Comparison of ENCODE assay signal across 17 cellular contexts in genomic region chr2:220134756-220135534, GRCh38.
DNase-seq lines count a peak whose midpoint lies in the region; ATAC-seq and TF ChIP-seq lines count a peak whose summit lies in the region.
"Had no signal": no experiment of that assay in that cellular context is flagged by ENCODE, and none has a peak within 500 bp of the region (broad histone marks: within the 10 kb centered on the region; RNA-seq: fewer than 3 reads in every experiment).

No MANE protein-coding gene starts in this region.

- in situ Hi-C loops in mammary epithelial cell (cut with MboI; ENCODE audit: low sequenced_read_pairs in 2 of 2) = no loop called here

- intact Hi-C loops in mammary epithelial cell (cut with micrococcal nuclease) = no loop called here

- H3K27ac Mint-ChIP-seq in activated naive CD8-positive, alpha-beta T cell treated with anti-CD3 and anti-CD28 coated beads, Interleukin-2, amount 50 U/mL, for 24 hours = no peak overlapping the region
- H3K27ac Mint-ChIP-seq: CD8-positive, alpha-beta T cell; H9 had no signal

- DNase-seq in ELR (ENCODE audit: low read depth) (peak; percentile 20), NCI-H226 (peak; percentile 67), mammary epithelial cell (peak; percentile 21), iris pigment epithelial cell (ENCODE audit: low read depth) (peak; percentile 65), KG1 (lab: John Stamatoyannopoulos, UW) (no peak)
- DNase-seq in activated naive CD8-positive, alpha-beta T cell treated with anti-CD3 and anti-CD28 coated beads, Interleukin-2, amount 50 U/mL, for 24 hours = no peak
- DNase-seq in activated effector memory CD4-positive, alpha-beta T cell treated with anti-CD3 and anti-CD28 coated beads, Interleukin-2, amount 50 U/mL, for 16 hours = no peak
- DNase-seq: CD8-positive, alpha-beta T cell; DMS79; H9; NCI-H1105 treated with DMSO at 0.1 percent for 48 hours; NCI-H187; NCI-H2107; NCI-H524; PC-9 had no signal

- no peaks in the 10 kb centered on the region for H3K4me1 Mint-ChIP-seq in activated naive CD8-positive, alpha-beta T cell treated with anti-CD3 and anti-CD28 coated beads, Interleukin-2, amount 50 U/mL, for 24 hours
- H3K4me1 Mint-ChIP-seq: H9 had no signal

- H3K79me2 ChIP-seq in mammary epithelial cell (ENCODE audit: insufficient read depth, low read length) = no peaks in the 10 kb centered on the region

- H3K9me3 Mint-ChIP-seq in activated naive CD8-positive, alpha-beta T cell treated with anti-CD3 and anti-CD28 coated beads, Interleukin-2, amount 50 U/mL, for 24 hours = peaks cover 8% of the 10 kb centered on the region

- H3K4me3 Mint-ChIP-seq in activated naive CD8-positive, alpha-beta T cell treated with anti-CD3 and anti-CD28 coated beads, Interleukin-2, amount 50 U/mL, for 24 hours = no peak overlapping the region
- H3K4me3 Mint-ChIP-seq: CD8-positive, alpha-beta T cell; H9 had no signal

- H3K36me3 Mint-ChIP-seq in activated naive CD8-positive, alpha-beta T cell treated with anti-CD3 and anti-CD28 coated beads, Interleukin-2, amount 50 U/mL, for 24 hours (ENCODE audit: low read depth) = no peaks in the 10 kb centered on the region
- H3K36me3 Mint-ChIP-seq: CD8-positive, alpha-beta T cell had no signal

- H4K20me1 ChIP-seq in mammary epithelial cell (ENCODE audit: insufficient read depth, low read length) = no peaks in the 10 kb centered on the region
- H4K20me1 ChIP-seq: BLaER1 treated with 17β-estradiol and CSF1 and Interleukin-3, amounts not matched to agents 10 nM and 100 nM had no signal

- H3K9ac ChIP-seq in mammary epithelial cell (ENCODE audit: insufficient read depth, low read length) = no peak overlapping the region
- H3K9ac ChIP-seq: BLaER1 treated with 17β-estradiol and CSF1 and Interleukin-3, amounts not matched to agents 10 nM and 100 nM had no signal

- peaks cover 5% of the 10 kb centered on the region for H3K4me1 ChIP-seq in mammary epithelial cell (ENCODE audit: insufficient read depth, low read length)
- H3K4me1 ChIP-seq: BLaER1 treated with 17β-estradiol and CSF1 and Interleukin-3, amounts not matched to agents 10 nM and 100 nM had no signal

- H3K27me3 ChIP-seq in mammary epithelial cell (ENCODE audit: insufficient read depth, low read length) = no peaks in the 10 kb centered on the region
- H3K27me3 ChIP-seq: BLaER1 treated with 17β-estradiol and CSF1 and Interleukin-3, amounts not matched to agents 10 nM and 100 nM had no signal

- H3K9me3 ChIP-seq in mammary epithelial cell (replicated peaks; ENCODE audit: insufficient read depth, low read length) = peaks cover 17% of the 10 kb centered on the region

- H3K27me3 Mint-ChIP-seq in activated naive CD8-positive, alpha-beta T cell treated with anti-CD3 and anti-CD28 coated beads, Interleukin-2, amount 50 U/mL, for 24 hours = no peaks in the 10 kb centered on the region

- TF ChIP-seq CTCF in mammary epithelial cell (conservative IDR thresholded peaks at IDR 0.05 in 1 of 2, IDR thresholded peaks at IDR 0.05 in 1 of 2; ENCODE audit: extremely low read depth in 1 of 2, insufficient read depth in 1 of 2, low read depth in 1 of 2, low read length in 2 of 2) = no peak

- 28% methylated on average over 6 of the region's 6 CpGs for WGBS in mammary epithelial cell (ENCODE audit: low coverage, missing lambda C conversion rate)

- CTCF ChIA-PET in mammary epithelial cell (lab: Charles Lee; ENCODE audit: low non-redundant PET) = no interaction called here

- dilution Hi-C loops in mammary epithelial cell (cut with HindIII; ENCODE audit: low sequenced_read_pairs) = no loop called here

- no TSS peak for BruUV-seq in mammary epithelial cell (replicated peaks; lab: Mats Ljungman, UMichigan)

- H2AFZ ChIP-seq in mammary epithelial cell (ENCODE audit: low read depth, low read length) = no peak overlapping the region
- H2AFZ ChIP-seq: PC-9 had no signal

- no peak for ATAC-seq in activated naive CD8-positive, alpha-beta T cell treated with anti-CD3 and anti-CD28 coated beads, Interleukin-2, amount 50 U/mL, for 24 hours
- ATAC-seq in GM21526 (IDR thresholded peaks at IDR 0.05; ENCODE audit: low FRiP score, unreplicated experiment) = no peak
- ATAC-seq: CD8-positive, alpha-beta T cell had no signal

- no peak overlapping the region for H3K27ac ChIP-seq in mammary epithelial cell (ENCODE audit: insufficient read depth, low read depth, low read length)
- H3K27ac ChIP-seq: BLaER1 treated with 17β-estradiol and CSF1 and Interleukin-3, amounts not matched to agents 10 nM and 100 nM; PC-9 had no signal

- H3K36me3 ChIP-seq in mammary epithelial cell (ENCODE audit: insufficient read depth, low read length) = no peaks in the 10 kb centered on the region
- H3K36me3 ChIP-seq: BLaER1 treated with 17β-estradiol and CSF1 and Interleukin-3, amounts not matched to agents 10 nM and 100 nM had no signal

- no peak overlapping the region for H3K4me3 ChIP-seq in mammary epithelial cell (replicated peaks in 1 of 3; ENCODE audit: insufficient read depth in 1 of 3, low read depth in 2 of 3, low read length in 3 of 3)
- H3K4me3 ChIP-seq: BLaER1 treated with 17β-estradiol and CSF1 and Interleukin-3, amounts not matched to agents 10 nM and 100 nM; PC-9 had no signal

- H3K4me2 ChIP-seq in mammary epithelial cell (ENCODE audit: insufficient read depth, low read depth, low read length) = no peak overlapping the region
- H3K4me2 ChIP-seq: BLaER1 treated with 17β-estradiol and CSF1 and Interleukin-3, amounts not matched to agents 10 nM and 100 nM; PC-9 had no signal

Comparison
In these comparisons a context has a peak if more than half of its experiments do, and no peak if none do; other contexts are left out.
1. DNase-seq: peak in ELR (single experiment), NCI-H226 (single experiment), mammary epithelial cell (single experiment) and iris pigment epithelial cell (single experiment); none in KG1 (single experiment), activated naive CD8-positive, alpha-beta T cell treated with anti-CD3 and anti-CD28 coated beads, Interleukin-2, amount 50 U/mL, for 24 hours (single experiment) and activated effector memory CD4-positive, alpha-beta T cell treated with anti-CD3 and anti-CD28 coated beads, Interleukin-2, amount 50 U/mL, for 16 hours (single experiment).